Comparison of ENCODE assay signal across 9 cellular contexts in the genomic region with DNA sequence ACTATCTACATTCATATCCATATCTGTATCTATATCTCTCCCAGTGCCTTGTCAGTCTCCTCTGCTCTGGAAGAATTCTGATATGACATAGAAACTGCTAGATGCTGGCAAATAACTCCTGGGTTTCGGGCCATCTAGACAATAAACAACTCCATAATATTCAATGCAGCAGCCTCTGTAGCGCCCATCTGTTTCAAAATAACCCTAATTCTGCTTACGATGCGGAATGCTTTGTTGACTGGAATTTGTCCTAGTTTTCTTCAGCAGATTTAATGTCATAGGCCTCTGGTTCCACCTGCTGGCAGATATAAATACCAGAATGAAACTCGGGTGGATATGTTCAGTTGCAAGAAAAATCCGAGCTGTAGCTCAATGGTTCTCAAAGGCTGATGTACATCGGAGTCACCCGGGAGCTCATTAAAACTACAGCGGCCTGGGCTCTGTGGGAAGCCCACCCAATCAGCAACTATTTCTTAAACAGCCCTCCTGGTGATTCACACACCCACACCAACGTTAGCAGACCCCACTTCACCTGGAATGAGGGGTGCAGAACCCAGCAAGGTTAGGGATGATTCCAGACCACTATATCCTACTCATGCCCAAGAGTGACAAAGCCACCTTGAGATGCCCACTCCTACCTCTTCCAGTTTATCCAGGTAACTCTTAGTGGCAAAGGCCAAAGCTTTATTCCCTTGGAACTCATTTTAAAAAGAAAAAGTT.
DNase-seq lines count a peak whose midpoint lies in the region; ATAC-seq, FAIRE-seq and TF ChIP-seq lines count a peak whose summit lies in the region.
"Had no signal": no experiment of that assay in that cellular context is flagged by ENCODE, and none has a peak within 500 bp of the region (broad histone marks: within the 10 kb centered on the region; RNA-seq: fewer than 3 reads in every experiment).

No MANE protein-coding gene starts in this region.

- intact Hi-C loops in heart left ventricle (cut with DNase I), result loop anchor here (1.0 to 10.0 kb wide), 11 partner anchors 151 to 1318 kb away; partner anchors contain the start of gene RHBDD1 (in 2 of the 10)

- DNase-seq in Ammon's horn (ENCODE audit: low spot score) (peak; percentile 87), GM18507 (ENCODE audit: extremely low spot score, insufficient read length, low read depth) (no peak), NCI-H2196 (lab: John Stamatoyannopoulos, UW; ENCODE audit: unreplicated experiment) (peak; percentile 64), heart left ventricle (peak in 2 of 5 donors; percentile 29 to 37), pulmonary artery endothelial cell (ENCODE audit: low read depth, low spot score) (peak; percentile 10)
- no peak for DNase-seq in stimulated activated CD8-positive, alpha-beta memory T cell treated with anti-CD3 and anti-CD28 coated beads, Interleukin-4, amount 100 ng/mL, for 48 hours

- peak overlapping the region; percentile 73 for H3K27ac Mint-ChIP-seq in activated T-helper 17 cell treated with anti-CD3 and anti-CD28 coated beads, Interleukin-2, amount 50 U/mL, for 72 hours

- peaks cover 10% of the 10 kb centered on the region for H3K4me1 Mint-ChIP-seq in activated T-helper 17 cell treated with anti-CD3 and anti-CD28 coated beads, Interleukin-2, amount 50 U/mL, for 72 hours

- H3K9me3 Mint-ChIP-seq in activated T-helper 17 cell treated with anti-CD3 and anti-CD28 coated beads, Interleukin-2, amount 50 U/mL, for 72 hours, result no peaks in the 10 kb centered on the region

- H3K4me1 ChIP-seq in heart left ventricle, result peaks cover 0 to 14% (median 6%) of the 10 kb centered on the region in 12 donors

- no peak overlapping the region for H3K27ac ChIP-seq in heart left ventricle
- H3K27ac ChIP-seq: SJSA1 had no signal

- no peaks in the 10 kb centered on the region for H3K27me3 ChIP-seq in heart left ventricle
- H3K27me3 ChIP-seq: SJSA1 had no signal

- H3K4me3 ChIP-seq in heart left ventricle, result no peak overlapping the region
- H3K4me3 ChIP-seq: SJSA1 had no signal

- ATAC-seq in HG02938 (IDR thresholded peaks at IDR 0.05; ENCODE audit: unreplicated experiment), result peak; percentile 32
- peak; percentile 30 for ATAC-seq in activated T-helper 17 cell treated with anti-CD3 and anti-CD28 coated beads, Interleukin-2, amount 50 U/mL, for 72 hours (replicated peaks)
- peak; percentile 60 to 87 (median 72) for ATAC-seq in heart left ventricle

- TF ChIP-seq POLR2A in heart left ventricle (IDR thresholded peaks at IDR 0.05), result no peak

- no peaks in the 10 kb centered on the region for H3K27me3 Mint-ChIP-seq in activated T-helper 17 cell treated with anti-CD3 and anti-CD28 coated beads, Interleukin-2, amount 50 U/mL, for 72 hours

- WGBS in heart left ventricle, 4 donors, result 36 to 43% (median 42%) methylated on average over 10 of the region's 10 CpGs

- peak; percentile 55 for FAIRE-seq in GM18507 (lab: Jason Lieb, UNC)

- peaks cover 13% of the 10 kb centered on the region for H3K36me3 Mint-ChIP-seq in activated T-helper 17 cell treated with anti-CD3 and anti-CD28 coated beads, Interleukin-2, amount 50 U/mL, for 72 hours (ENCODE audit: low read depth)

- H3K4me3 Mint-ChIP-seq in activated T-helper 17 cell treated with anti-CD3 and anti-CD28 coated beads, Interleukin-2, amount 50 U/mL, for 72 hours, result no peak overlapping the region

- no peaks in the 10 kb centered on the region for H3K9me3 ChIP-seq in heart left ventricle
- H3K9me3 ChIP-seq: SJSA1 had no signal

- peak; percentile 35 to 77 (median 66) for TF ChIP-seq CTCF in heart left ventricle (IDR thresholded peaks at IDR 0.05)

- no peaks in the 10 kb centered on the region for H3K36me3 ChIP-seq in heart left ventricle
- H3K36me3 ChIP-seq: SJSA1 had no signal

Comparison
In these comparisons a context has a peak if more than half of its experiments do, and no peak if none do; other contexts are left out.
1. DNase-seq: peak in Ammon's horn (single experiment), NCI-H2196 (single experiment) and pulmonary artery endothelial cell (single experiment); none in GM18507 (single experiment) and stimulated activated CD8-positive, alpha-beta memory T cell treated with anti-CD3 and anti-CD28 coated beads, Interleukin-4, amount 100 ng/mL, for 48 hours (single experiment).
2. Peak in every context shown above with its lines, with median percentiles within 50 percentile points of each other: ATAC-seq.